25 cellular contexts compared by ENCODE assay signal in genomic region chr10:42491801-42492200, GRCh38.
DNase-seq lines count a peak whose midpoint lies in the region.
"Had no signal": no experiment of that assay in that cellular context is flagged by ENCODE, and none has a peak within 500 bp of the region (broad histone marks: within the 10 kb centered on the region; RNA-seq: fewer than 3 reads in every experiment).

No MANE protein-coding gene starts in this region.

- H3K27ac ChIP-seq in trophoblast cell (ENCODE audit: low read depth, low read length): no peak overlapping the region
- H3K27ac ChIP-seq: 22Rv1; A549; BLaER1; BLaER1 treated with 17β-estradiol and CSF1 and Interleukin-3, amounts not matched to agents 10 nM and 100 nM; C4-2B had no signal

- no peaks in the 10 kb centered on the region for H3K79me2 ChIP-seq in trophoblast cell (ENCODE audit: control insufficient read depth, insufficient read depth, low read length, poor library complexity)

- no peak overlapping the region for H3K9ac ChIP-seq in trophoblast cell (ENCODE audit: low read length)
- H3K9ac ChIP-seq: BLaER1; BLaER1 treated with 17β-estradiol and CSF1 and Interleukin-3, amounts not matched to agents 10 nM and 100 nM had no signal

- no peak overlapping the region for H3K4ac ChIP-seq in trophoblast cell (ENCODE audit: low read depth, low read length)

- H3K4me3 ChIP-seq in trophoblast cell (ENCODE audit: low read depth, low read length): no peak overlapping the region
- H3K4me3 ChIP-seq: A549; BLaER1; BLaER1 treated with 17β-estradiol and CSF1 and Interleukin-3, amounts not matched to agents 10 nM and 100 nM had no signal

- H2BK120ac ChIP-seq in trophoblast cell (ENCODE audit: insufficient read depth, low read length, poor library complexity): no peak overlapping the region

- no peak overlapping the region for H4K12ac ChIP-seq in trophoblast cell (ENCODE audit: low read depth, low read length)

- H4K91ac ChIP-seq in trophoblast cell (ENCODE audit: low read depth, low read length): no peak overlapping the region

- no peak overlapping the region for H2BK12ac ChIP-seq in trophoblast cell (ENCODE audit: low read length)

- H2BK5ac ChIP-seq in trophoblast cell (ENCODE audit: low read depth, low read length, poor library complexity): no peak overlapping the region

- DNase-seq in trophoblast cell: peak; percentile 78 to 91
- no peak for DNase-seq in NCI-H526 treated with DMSO at 0.1 percent for 48 hours (lab: John Stamatoyannopoulos, UW)
- DNase-seq: 8988T; AML-193; BE2C; C1 segment of cervical spinal cord; Caco-2; Calu3; CD4-positive, alpha-beta memory T cell; CD4-positive, alpha-beta T cell; CD4-positive, CD25-positive, alpha-beta regulatory T cell; CD8-positive, alpha-beta memory T cell; CD8-positive, alpha-beta T cell; COR-L47; DMS 273 treated with DMSO at 0.1 percent for 48 hours; DMS153; DMS53; DMS79; DMS79 treated with DMSO at 0.1 percent for 48 hours; DND-41 had no signal

- no peak overlapping the region for H3K23ac ChIP-seq in trophoblast cell (ENCODE audit: low read length)

- H3K4me1 ChIP-seq in trophoblast cell (ENCODE audit: control insufficient read depth in 1 of 2, insufficient read depth in 2 of 2, low read length in 2 of 2): no peaks in the 10 kb centered on the region
- H3K4me1 ChIP-seq: A549, BE2C, BLaER1, Caco-2 had no signal

- no peaks in the 10 kb centered on the region for H3K27me3 ChIP-seq in trophoblast cell (ENCODE audit: insufficient read depth, low read length)
- H3K27me3 ChIP-seq: BE2C; BLaER1; BLaER1 treated with 17β-estradiol and CSF1 and Interleukin-3, amounts not matched to agents 10 nM and 100 nM had no signal

- H3K14ac ChIP-seq in trophoblast cell (ENCODE audit: low read length): no peak overlapping the region

- no peak overlapping the region for H2AFZ ChIP-seq in trophoblast cell (ENCODE audit: insufficient read depth, low read length, poor library complexity)

- peaks cover 12% of the 10 kb centered on the region for H3K9me3 ChIP-seq in trophoblast cell (ENCODE audit: insufficient read depth, low read depth, low read length)
- H3K9me3 ChIP-seq: A549, BE2C, Caco-2 had no signal

- H3K36me3 ChIP-seq in trophoblast cell (ENCODE audit: control insufficient read depth in 1 of 2, insufficient read depth in 2 of 2, low read length in 2 of 2): no peaks in the 10 kb centered on the region
- H3K36me3 ChIP-seq: BLaER1; BLaER1 treated with 17β-estradiol and CSF1 and Interleukin-3, amounts not matched to agents 10 nM and 100 nM had no signal

- no peak overlapping the region for H2AK5ac ChIP-seq in trophoblast cell (ENCODE audit: low read length)

- H3K79me1 ChIP-seq in trophoblast cell (ENCODE audit: low read length): no peaks in the 10 kb centered on the region

- no peak overlapping the region for H3K18ac ChIP-seq in trophoblast cell (ENCODE audit: low read length)

- no peak overlapping the region for H4K8ac ChIP-seq in trophoblast cell (ENCODE audit: low read depth, low read length)

- whole genome bisulfite sequencing in trophoblast cell (ENCODE audit: extremely low coverage, insufficient coverage, insufficient read length): no CpG with 5 or more reads among the region's 3 CpGs

- no peak overlapping the region for H3K4me2 ChIP-seq in trophoblast cell (ENCODE audit: low read length)
- H3K4me2 ChIP-seq: A549; BLaER1; BLaER1 treated with 17β-estradiol and CSF1 and Interleukin-3, amounts not matched to agents 10 nM and 100 nM had no signal
